Comparison of ENCODE assay signal across 13 cellular contexts in genomic region chr1:183093821-183094287, GRCh38.
DNase-seq lines count a peak whose midpoint lies in the region; ATAC-seq and TF ChIP-seq lines count a peak whose summit lies in the region.
"Had no signal": no experiment of that assay in that cellular context is flagged by ENCODE, and none has a peak within 500 bp of the region (broad histone marks: within the 10 kb centered on the region; RNA-seq: fewer than 3 reads in every experiment).

No MANE protein-coding gene starts in this region.

- ATAC-seq in GM21526 (IDR thresholded peaks at IDR 0.05; ENCODE audit: low FRiP score, unreplicated experiment), result no peak
- ATAC-seq: activated naive CD4-positive, alpha-beta T cell treated with anti-CD3 and anti-CD28 coated beads, Interleukin-2, amount 50 U/mL, for 72 hours; effector memory CD8-positive, alpha-beta T cell had no signal

- POLR2A ChIA-PET in MCF 10A (lab: Yijun Ruan, JAX), result interaction anchor here (0.6 to 2.8 kb wide), 14 partner anchors 9 to 131 kb away, joined by 3 to 20 read pairs (median 5); no protein-coding TSS in a partner anchor

- no peak for TF ChIP-seq CTCF in MCF 10A (IDR thresholded peaks at IDR 0.05; ENCODE audit: unreplicated experiment)

- CTCF ChIA-PET in MCF 10A (lab: Yijun Ruan, JAX), result interaction anchor here (0.6 to 2.2 kb wide), 7 partner anchors 38 to 224 kb away, joined by 3 to 6 read pairs (median 3); no protein-coding TSS in a partner anchor

- DNase-seq in 8988T (peak; percentile 49), HPDE6-E6E7 (ENCODE audit: extremely low spot score) (peak; percentile 50), MCF 10A (ENCODE audit: unreplicated experiment) (peak; percentile 90), islet precursor cell (peak; percentile 97), middle frontal gyrus (ENCODE audit: extremely low spot score, low spot score) (no peak), D341Med (ENCODE audit: low spot score) (no peak)
- no peak for DNase-seq in activated CD8-positive, alpha-beta memory T cell treated with anti-CD3 and anti-CD28 coated beads, Interleukin-2, amount 50 U/mL, for 48 hours
- DNase-seq: activated CD4-positive, alpha-beta T cell treated with anti-CD3 and anti-CD28 coated beads, Interleukin-2, amount 50 U/mL, for 1 hour; effector memory CD8-positive, alpha-beta T cell; NCI-H2171; SIG-M5 had no signal

- H3K27ac Mint-ChIP-seq in MCF 10A (ENCODE audit: low read depth, unreplicated experiment), result peak overlapping the region; percentile 4
- H3K27ac Mint-ChIP-seq: activated naive CD4-positive, alpha-beta T cell treated with anti-CD3 and anti-CD28 coated beads, Interleukin-2, amount 50 U/mL, for 72 hours; effector memory CD8-positive, alpha-beta T cell had no signal

- no peaks in the 10 kb centered on the region for H3K9me3 Mint-ChIP-seq in MCF 10A (ENCODE audit: unreplicated experiment)
- H3K9me3 Mint-ChIP-seq: activated naive CD4-positive, alpha-beta T cell treated with anti-CD3 and anti-CD28 coated beads, Interleukin-2, amount 50 U/mL, for 72 hours; effector memory CD8-positive, alpha-beta T cell had no signal

- H3K4me1 Mint-ChIP-seq in MCF 10A (ENCODE audit: insufficient read depth, unreplicated experiment), result peaks cover 39% of the 10 kb centered on the region

- peaks cover 5% of the 10 kb centered on the region for H3K36me3 Mint-ChIP-seq in MCF 10A (ENCODE audit: insufficient read depth, unreplicated experiment)
- H3K36me3 Mint-ChIP-seq: activated naive CD4-positive, alpha-beta T cell treated with anti-CD3 and anti-CD28 coated beads, Interleukin-2, amount 50 U/mL, for 72 hours had no signal

- no TSS peak for BruUV-seq in MCF 10A (replicated peaks; lab: Mats Ljungman, UMichigan)

- intact Hi-C loops in MCF 10A (cut with micrococcal nuclease), result loop anchor here (2.0 kb wide), 1 partner anchor 69 kb away; no protein-coding TSS in a partner anchor

- H3K4me3 Mint-ChIP-seq in MCF 10A (ENCODE audit: unreplicated experiment), result peak overlapping the region; percentile 2
- H3K4me3 Mint-ChIP-seq: effector memory CD8-positive, alpha-beta T cell had no signal

- no peaks in the 10 kb centered on the region for H3K27me3 Mint-ChIP-seq in MCF 10A (ENCODE audit: insufficient read depth, unreplicated experiment)

Comparison
In these comparisons a context has a peak if more than half of its experiments do, and no peak if none do; other contexts are left out.
1. DNase-seq: peak in 8988T (single experiment), HPDE6-E6E7 (single experiment), MCF 10A (single experiment) and islet precursor cell (single experiment); none in middle frontal gyrus (single experiment), D341Med (single experiment) and activated CD8-positive, alpha-beta memory T cell treated with anti-CD3 and anti-CD28 coated beads, Interleukin-2, amount 50 U/mL, for 48 hours (single experiment).